Comparison of ENCODE assay signal across 8 cellular contexts in the genomic region with DNA sequence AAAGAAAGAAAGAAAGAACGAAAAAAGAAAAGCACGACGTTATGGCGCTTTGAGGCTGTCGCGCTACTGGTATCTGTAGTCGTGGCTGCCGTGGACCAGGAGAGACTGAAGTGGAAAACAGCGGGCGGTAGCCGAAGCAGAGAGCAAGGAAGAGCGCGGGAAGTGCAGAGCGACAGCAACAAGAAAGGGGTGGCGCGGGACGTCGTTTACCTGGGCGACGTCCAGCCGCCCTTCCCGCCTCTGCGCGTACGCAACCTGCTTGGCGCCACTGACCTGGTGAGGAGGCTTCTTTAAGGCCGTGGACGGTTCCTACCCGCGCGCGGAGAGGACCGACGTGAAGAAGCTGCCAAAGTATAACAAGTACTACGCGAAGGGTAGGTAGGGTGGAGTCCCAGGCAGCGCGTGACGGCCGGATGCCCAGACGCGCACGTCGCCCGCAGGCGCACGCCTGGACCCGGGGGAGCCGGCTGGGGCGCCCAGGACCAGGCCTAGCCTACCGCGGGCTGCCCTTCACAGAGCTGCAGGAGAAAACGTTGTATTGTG.
A peak's percentile ranks its signal among the peaks of the same experiment; 100 is the strongest.
DNase-seq lines count a peak whose midpoint lies in the region; ATAC-seq lines count a peak whose summit lies in the region.

No MANE protein-coding gene starts in this region.

- peak overlapping the region; percentile 70 for H3K4me3 ChIP-seq in BLaER1
- peak overlapping the region; percentile 76 to 84 for H3K4me3 ChIP-seq in duodenal mucosa (ENCODE audit: low read depth in 1 of 2, low read length in 2 of 2)
- peak overlapping the region; percentile 22 to 54 for H3K4me3 ChIP-seq in muscle layer of colon (ENCODE audit: low read depth in 1 of 2, low read length in 2 of 2)

- peak; percentile 23 to 44 for DNase-seq in activated CD4-positive, alpha-beta T cell treated with anti-CD3 and anti-CD28 coated beads for 4 hours
- DNase-seq in stimulated activated naive B cell treated with anti-CD40 and anti-IgM and Interleukin-4, amounts not matched to agents 10 μg/mL and 1 μg/mL and 100 μg/mL, for 72 hours, result peak; percentile 71
- no peak for DNase-seq in NCI-H1092 treated with DMSO at 0.1 percent for 48 hours (lab: John Stamatoyannopoulos, UW)

- peaks cover 9% of the 10 kb centered on the region; the same call in 1 of the 2 replicates for H3K9me3 ChIP-seq in BLaER1
- no peaks in the 10 kb centered on the region for H3K9me3 ChIP-seq in duodenal mucosa (ENCODE audit: control insufficient read depth in 1 of 2, low read length in 2 of 2)
- H3K9me3 ChIP-seq in muscle layer of colon (ENCODE audit: low read length), result no peaks in the 10 kb centered on the region

- no peaks in the 10 kb centered on the region for H3K27me3 Mint-ChIP-seq in stimulated activated naive B cell treated with anti-CD40 and anti-IgM and Interleukin-4, amounts not matched to agents 10 μg/mL and 1 μg/mL and 100 μg/mL, for 72 hours

- H3K4me1 ChIP-seq in BLaER1, result peaks cover 10% of the 10 kb centered on the region; the same call in 1 of the 2 replicates
- H3K4me1 ChIP-seq in duodenal mucosa (ENCODE audit: control insufficient read depth in 1 of 2, insufficient read depth in 2 of 2, low read length in 2 of 2), result peaks cover 0 to 11% of the 10 kb centered on the region in 2 donors
- no peaks in the 10 kb centered on the region for H3K4me1 ChIP-seq in muscle layer of colon (ENCODE audit: insufficient read depth, low read length)

- H3K4me2 ChIP-seq in BLaER1, result peak overlapping the region; percentile 66

- H3K36me3 ChIP-seq in BLaER1 (no peaks in the 10 kb centered on the region), duodenal mucosa (ENCODE audit: control insufficient read depth in 1 of 2, insufficient read depth in 2 of 2, low read length in 2 of 2) (peaks cover 0 to 2% of the 10 kb centered on the region in 2 donors), muscle layer of colon (ENCODE audit: insufficient read depth, low read length) (no peaks in the 10 kb centered on the region)

- H3K27me3 ChIP-seq in BLaER1, result no peaks in the 10 kb centered on the region
- H3K27me3 ChIP-seq in duodenal mucosa (ENCODE audit: control insufficient read depth in 1 of 2, insufficient read depth in 2 of 2, low read length in 2 of 2), result no peaks in the 10 kb centered on the region
- no peaks in the 10 kb centered on the region for H3K27me3 ChIP-seq in muscle layer of colon (ENCODE audit: control insufficient read depth in 1 of 2, insufficient read depth in 2 of 2, low read length in 2 of 2)

- H3K27ac Mint-ChIP-seq in stimulated activated naive B cell treated with anti-CD40 and anti-IgM and Interleukin-4, amounts not matched to agents 10 μg/mL and 1 μg/mL and 100 μg/mL, for 72 hours, result peak overlapping the region; percentile 95

- ATAC-seq in GM19395 (IDR thresholded peaks at IDR 0.05; ENCODE audit: unreplicated experiment) (peak; percentile 93), HG03558 (IDR thresholded peaks at IDR 0.05; ENCODE audit: extremely low read depth, unreplicated experiment) (peak; percentile 72)
- ATAC-seq in stimulated activated naive B cell treated with anti-CD40 and anti-IgM and Interleukin-4, amounts not matched to agents 10 μg/mL and 1 μg/mL and 100 μg/mL, for 72 hours (replicated peaks), result peak; percentile 98 to 99

- peaks cover 6% of the 10 kb centered on the region in 2 donors for H3K36me3 Mint-ChIP-seq in stimulated activated naive B cell treated with anti-CD40 and anti-IgM and Interleukin-4, amounts not matched to agents 10 μg/mL and 1 μg/mL and 100 μg/mL, for 72 hours

- H3K9ac ChIP-seq in BLaER1, result peak overlapping the region; percentile 74
- peak overlapping the region; percentile 61 to 67 for H3K9ac ChIP-seq in duodenal mucosa (ENCODE audit: low read depth in 1 of 2, low read length in 2 of 2)
- no peak overlapping the region for H3K9ac ChIP-seq in muscle layer of colon (ENCODE audit: low read length)

- peak overlapping the region; percentile 97 for H3K4me3 Mint-ChIP-seq in stimulated activated naive B cell treated with anti-CD40 and anti-IgM and Interleukin-4, amounts not matched to agents 10 μg/mL and 1 μg/mL and 100 μg/mL, for 72 hours

- H3K9me3 Mint-ChIP-seq in stimulated activated naive B cell treated with anti-CD40 and anti-IgM and Interleukin-4, amounts not matched to agents 10 μg/mL and 1 μg/mL and 100 μg/mL, for 72 hours, result no peaks in the 10 kb centered on the region

- peaks cover 15 to 24% of the 10 kb centered on the region in 2 donors for H3K4me1 Mint-ChIP-seq in stimulated activated naive B cell treated with anti-CD40 and anti-IgM and Interleukin-4, amounts not matched to agents 10 μg/mL and 1 μg/mL and 100 μg/mL, for 72 hours

- H3K27ac ChIP-seq in BLaER1, result peak overlapping the region; percentile 60
- H3K27ac ChIP-seq in duodenal mucosa (ENCODE audit: low read depth, low read length), result no peak overlapping the region
- no peak overlapping the region for H3K27ac ChIP-seq in muscle layer of colon (ENCODE audit: low read depth, low read length)

- no peaks in the 10 kb centered on the region for H4K20me1 ChIP-seq in BLaER1
